10 cellular contexts compared by ENCODE assay signal in genomic region chr16:49890876-49891275, GRCh38. TPM values are rescaled to one million over a fixed set of nuclear protein-coding genes. Genes with fewer than 3 reads are reported as not detected.
DNase-seq lines count a peak whose midpoint lies in the region; ATAC-seq and TF ChIP-seq lines count a peak whose summit lies in the region.
"Had no signal": no experiment of that assay in that cellular context is flagged by ENCODE, and none has a peak within 500 bp of the region (broad histone marks: within the 10 kb centered on the region; RNA-seq: fewer than 3 reads in every experiment).

No MANE protein-coding gene starts in this region.

- no peaks in the 10 kb centered on the region for H3K9me3 ChIP-seq in mucosa of descending colon
- no peaks in the 10 kb centered on the region for H3K9me3 ChIP-seq in thyroid gland
- no peaks in the 10 kb centered on the region for H3K9me3 ChIP-seq in upper lobe of left lung

- no peak overlapping the region for H3K4me3 Mint-ChIP-seq in HFFc6
- H3K4me3 Mint-ChIP-seq: central memory CD8-positive, alpha-beta T cell had no signal

- TF ChIP-seq POLR2A in thyroid gland (IDR thresholded peaks at IDR 0.05) (no peak), upper lobe of left lung (IDR thresholded peaks at IDR 0.05) (no peak)

- WGBS in thyroid gland, 2 donors = 39 to 55% methylated on average over 5 of the region's 5 CpGs
- WGBS in upper lobe of left lung, 2 donors = 35 to 62% methylated on average over 2 to 5 of the region's 5 CpGs

- DNase-seq in CMK (ENCODE audit: low read depth) = peak; percentile 25
- no peak for DNase-seq in HFFc6
- DNase-seq in activated T-cell treated with anti-CD3 and anti-CD28 coated beads, Interleukin-2, amount 50 U/mL, for 48 hours = peak; percentile 26 to 28
- DNase-seq in mucosa of descending colon = peak in 2 of 3 donors; percentile 76 to 85
- no peak for DNase-seq in thyroid gland
- no peak for DNase-seq in upper lobe of left lung
- no peak for DNase-seq in NCI-H345 (lab: John Stamatoyannopoulos, UW)

- H3K4me3 ChIP-seq in mucosa of descending colon = no peak overlapping the region
- H3K4me3 ChIP-seq in thyroid gland (replicated peaks in 1 of 3) = no peak overlapping the region
- H3K4me3 ChIP-seq in upper lobe of left lung = no peak overlapping the region
- H3K4me3 ChIP-seq: lung had no signal

- peaks cover 6% of the 10 kb centered on the region; the same call in 1 of the 2 replicates for H3K9me3 Mint-ChIP-seq in HFFc6

- H3K36me3 Mint-ChIP-seq in HFFc6 (ENCODE audit: low read depth) = no peaks in the 10 kb centered on the region

- H3K27me3 ChIP-seq in thyroid gland (no peaks in the 10 kb centered on the region), upper lobe of left lung (no peaks in the 10 kb centered on the region)

- intact Hi-C loops in mucosa of descending colon (cut with DNase I, micrococcal nuclease) = no loop called here
- intact Hi-C loops in thyroid gland (cut with DNase I) = no loop called here

- no peaks in the 10 kb centered on the region for H3K36me3 ChIP-seq in mucosa of descending colon (ENCODE audit: low read depth)
- no peaks in the 10 kb centered on the region for H3K36me3 ChIP-seq in thyroid gland
- H3K36me3 ChIP-seq in upper lobe of left lung = no peaks in the 10 kb centered on the region

- TF ChIP-seq EP300 in upper lobe of left lung (IDR thresholded peaks at IDR 0.05) = no peak

- ATAC-seq in mucosa of descending colon (peak; percentile 98), upper lobe of left lung (ENCODE audit: low FRiP score in 2 of 2) (no peak), HG03135 (IDR thresholded peaks at IDR 0.05; ENCODE audit: unreplicated experiment) (no peak)

- no peaks in the 10 kb centered on the region for H3K4me1 ChIP-seq in mucosa of descending colon (ENCODE audit: low read depth)
- H3K4me1 ChIP-seq in thyroid gland = no peaks in the 10 kb centered on the region
- H3K4me1 ChIP-seq in upper lobe of left lung = no peaks in the 10 kb centered on the region

- no peaks in the 10 kb centered on the region for H3K4me1 Mint-ChIP-seq in HFFc6 (ENCODE audit: low read depth)
- H3K4me1 Mint-ChIP-seq: central memory CD8-positive, alpha-beta T cell had no signal

- H3K27ac Mint-ChIP-seq in HFFc6 = no peak overlapping the region

- H3K27ac ChIP-seq in thyroid gland (no peak overlapping the region), upper lobe of left lung (no peak overlapping the region)

- H3K27me3 Mint-ChIP-seq in HFFc6 (ENCODE audit: insufficient read depth) = peaks cover 23% of the 10 kb centered on the region

- TF ChIP-seq CTCF in HFFc6 (IDR thresholded peaks at IDR 0.05) (peak; percentile 26; the same call in 1 of the 2 replicates), mucosa of descending colon (IDR thresholded peaks at IDR 0.05) (peak; percentile 47), thyroid gland (IDR thresholded peaks at IDR 0.05) (no peak), upper lobe of left lung (IDR thresholded peaks at IDR 0.05) (no peak)

RNA-seq across cellular contexts. Expression of gene ZNF423, which starts 35.0 kb away (rescaled TPM):
- total RNA-seq in HFFc6 (2021; fragmentation: NEBNext Ultra II Directional; extraction: Animal tissue kit (Norgen Biotek cat#: 25700)) = not detected
- total RNA-seq in mucosa of descending colon = 10 to 100 TPM in 2 of 3 donors, 1 to 10 TPM in 1; 6.7 to 11.6 (median 11.0) TPM
- 10 to 100 TPM in 1 of 4 donors, 1 to 10 TPM in 3; 7.4 to 10.0 (median 8.5) TPM for total RNA-seq in thyroid gland
- 10 to 100 TPM in 2 of 6 donors, 1 to 10 TPM in 4; 4.1 to 11.4 (median 6.7) TPM for total RNA-seq in upper lobe of left lung

Comparison
In these comparisons a context has a peak if more than half of its experiments do, and no peak if none do; other contexts are left out.
1. DNase-seq: peak in CMK (single experiment), activated T-cell treated with anti-CD3 and anti-CD28 coated beads, Interleukin-2, amount 50 U/mL, for 48 hours (2 of 2) and mucosa of descending colon (2 of 3); none in HFFc6 (single experiment), thyroid gland (0 of 2), upper lobe of left lung (0 of 2) and NCI-H345 (single experiment).
2. CTCF ChIP-seq: peak in HFFc6 (single experiment) and mucosa of descending colon (single experiment); none in thyroid gland (0 of 6) and upper lobe of left lung (0 of 6).
3. RNA of gene ZNF423, which starts 35.0 kb away (total RNA-seq): 6.7 to 11.6 TPM in mucosa of descending colon, 7.4 to 10.0 TPM in thyroid gland and 4.1 to 11.4 TPM in upper lobe of left lung; not detected in HFFc6; every median in the first group is over 4 times any median in the second.